In the genomic region with DNA sequence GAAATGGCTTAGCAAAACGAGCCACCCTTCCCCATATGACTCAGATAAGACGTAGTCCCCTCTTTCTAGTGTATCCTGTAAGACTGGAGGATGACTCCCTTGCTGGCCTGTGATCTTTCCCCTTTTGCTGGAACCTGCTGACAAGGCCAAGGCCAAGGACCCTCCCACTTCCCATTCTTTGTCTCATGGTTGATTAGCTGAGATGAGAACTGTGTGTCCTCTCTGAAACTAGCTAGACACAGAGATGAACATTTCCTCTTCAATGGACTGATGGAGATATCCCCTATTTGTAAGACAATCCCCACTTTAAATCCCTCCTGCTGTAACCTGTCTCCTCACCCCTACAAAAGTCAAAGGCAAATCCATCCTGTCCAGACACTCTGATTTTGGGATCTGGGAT, we compare ENCODE assay signal across 15 cellular contexts.
DNase-seq lines count a peak whose midpoint lies in the region; ATAC-seq, FAIRE-seq and TF ChIP-seq lines count a peak whose summit lies in the region.
"Had no signal": no experiment of that assay in that cellular context is flagged by ENCODE, and none has a peak within 500 bp of the region (broad histone marks: within the 10 kb centered on the region; RNA-seq: fewer than 3 reads in every experiment).

No MANE protein-coding gene starts in this region.

- H3K36me3 ChIP-seq in HEK293 (ENCODE audit: control insufficient read depth in 2 of 2, insufficient read depth in 1 of 2, low read length in 2 of 2) = no peaks in the 10 kb centered on the region
- no peaks in the 10 kb centered on the region for H3K36me3 ChIP-seq in parathyroid adenoma (ENCODE audit: control insufficient read depth, insufficient read depth, low read length)
- H3K36me3 ChIP-seq: SJSA1 had no signal

- no peak overlapping the region for H3K4me3 ChIP-seq in HEK293 (ENCODE audit: low read depth, low read length)
- peak overlapping the region; percentile 15; the same call in 1 of the 2 replicates for H3K4me3 ChIP-seq in iPS-18c (ENCODE audit: insufficient read depth, low read depth, low read length)
- H3K4me3 ChIP-seq in parathyroid adenoma (ENCODE audit: low read depth, low read length) = no peak overlapping the region
- H3K4me3 ChIP-seq: SJSA1 had no signal

- H3K9me3 ChIP-seq in HEK293 (ENCODE audit: control insufficient read depth, insufficient read depth, low read depth, low read length) (no peaks in the 10 kb centered on the region), iPS-18c (ENCODE audit: control insufficient read depth, insufficient read depth, low read length) (peaks cover 5% of the 10 kb centered on the region), parathyroid adenoma (ENCODE audit: control insufficient read depth, low read length) (no peaks in the 10 kb centered on the region)
- H3K9me3 ChIP-seq: SJSA1 had no signal

- POLR2A ChIA-PET in HEK293 (lab: Yijun Ruan, JAX) = interaction anchor here (0.6 to 0.7 kb wide), 2 partner anchors 93 to 328 kb away, joined by 3 to 4 read pairs; no protein-coding TSS in a partner anchor

- peak overlapping the region; percentile 85 for H2AFZ ChIP-seq in parathyroid adenoma

- CTCF ChIA-PET in HEK293 (lab: Yijun Ruan, JAX) = interaction anchor here (0.6 to 1.1 kb wide), 2 partner anchors 20 to 42 kb away, joined by 3 to 4 read pairs; no protein-coding TSS in a partner anchor

- H3K4me2 ChIP-seq in parathyroid adenoma (ENCODE audit: low read length) = peak overlapping the region; percentile 18

- no peaks in the 10 kb centered on the region for H3K79me2 ChIP-seq in parathyroid adenoma

- H3K27ac ChIP-seq in HEK293 (ENCODE audit: extremely low read depth, low read depth, low read length) (no peak overlapping the region), VCaP (peak overlapping the region; percentile 17), parathyroid adenoma (no peak overlapping the region)
- H3K27ac ChIP-seq: SJSA1 had no signal

- no peak for TF ChIP-seq CTCF in HEK293 (tag by site-specific recombination; IDR thresholded peaks at IDR 0.05)
- no peak for TF ChIP-seq CTCF in VCaP (conservative IDR thresholded peaks at IDR 0.05)
- no peak for TF ChIP-seq CTCF in parathyroid adenoma (IDR thresholded peaks at IDR 0.05)
- no peak for TF ChIP-seq CTCF in D721Med (IDR thresholded peaks at IDR 0.05; ENCODE audit: insufficient read depth, missing control alignments)

- ATAC-seq in SK-N-SH treated with all-trans-retinoic acid at 6 μM for 48 hours (no peak), GM21526 (IDR thresholded peaks at IDR 0.05; ENCODE audit: low FRiP score, unreplicated experiment) (no peak)
- ATAC-seq: HCT116 had no signal

- FAIRE-seq in D721Med (lab: Jason Lieb, UNC) = no peak
- FAIRE-seq: HTR-8/SVneo had no signal

- H3K4me1 ChIP-seq in HEK293 (ENCODE audit: control insufficient read depth, insufficient read depth, low read length) = no peaks in the 10 kb centered on the region
- peaks cover 2% of the 10 kb centered on the region for H3K4me1 ChIP-seq in parathyroid adenoma
- H3K4me1 ChIP-seq: SJSA1 had no signal

- no peak overlapping the region for H3K9ac ChIP-seq in parathyroid adenoma

- no peak for DNase-seq in D721Med (ENCODE audit: insufficient read length, low spot score)
- no peak for DNase-seq in stimulated activated CD4-positive, alpha-beta T cell treated with anti-CD3 and anti-CD28 coated beads, Interleukin-12 subunit alpha, Interleukin-12 subunit beta, amount 100 ng/mL, for 4 hours
- DNase-seq: CD8-positive, alpha-beta memory T cell; KBM-7; NCI-H1694 treated with DMSO at 0.1 percent for 48 hours; NK-92 treated with Interleukin-12 subunit alpha and Interleukin-12 subunit beta, amount 100 ng/mL, for 24 hours had no signal

- H3K27me3 ChIP-seq in parathyroid adenoma (ENCODE audit: control insufficient read depth, insufficient read depth, low read length) = no peaks in the 10 kb centered on the region

TF ChIP-seq in HEK293, 187 proteins besides CTCF, POLR2A, EP300 and RAD21:
- TF ChIP-seq MZF1 (tag by site-specific recombination; IDR thresholded peaks at IDR 0.05; ENCODE audit: borderline replicate concordance) = peak; percentile 59; the same call in 1 of the 2 replicates
- TF ChIP-seq ZNF391 (tag by site-specific recombination; IDR thresholded peaks at IDR 0.05; ENCODE audit: borderline replicate concordance, low read depth) = no peak

TF ChIP-seq in SK-N-SH treated with all-trans-retinoic acid at 6 μM for 48 hours, 23 proteins besides CTCF, POLR2A, EP300 and RAD21:
- TF ChIP-seq, protein P1, sequence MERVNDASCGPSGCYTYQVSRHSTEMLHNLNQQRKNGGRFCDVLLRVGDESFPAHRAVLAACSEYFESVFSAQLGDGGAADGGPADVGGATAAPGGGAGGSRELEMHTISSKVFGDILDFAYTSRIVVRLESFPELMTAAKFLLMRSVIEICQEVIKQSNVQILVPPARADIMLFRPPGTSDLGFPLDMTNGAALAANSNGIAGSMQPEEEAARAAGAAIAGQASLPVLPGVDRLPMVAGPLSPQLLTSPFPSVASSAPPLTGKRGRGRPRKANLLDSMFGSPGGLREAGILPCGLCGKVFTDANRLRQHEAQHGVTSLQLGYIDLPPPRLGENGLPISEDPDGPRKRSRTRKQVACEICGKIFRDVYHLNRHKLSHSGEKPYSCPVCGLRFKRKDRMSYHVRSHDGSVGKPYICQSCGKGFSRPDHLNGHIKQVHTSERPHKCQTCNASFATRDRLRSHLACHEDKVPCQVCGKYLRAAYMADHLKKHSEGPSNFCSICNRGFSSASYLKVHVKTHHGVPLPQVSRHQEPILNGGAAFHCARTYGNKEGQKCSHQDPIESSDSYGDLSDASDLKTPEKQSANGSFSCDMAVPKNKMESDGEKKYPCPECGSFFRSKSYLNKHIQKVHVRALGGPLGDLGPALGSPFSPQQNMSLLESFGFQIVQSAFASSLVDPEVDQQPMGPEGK (CRISPR knock-in tag; IDR thresholded peaks at IDR 0.05; ENCODE audit: borderline replicate concordance) = no peak
- TF ChIP-seq ZNF70 (CRISPR knock-in tag; IDR thresholded peaks at IDR 0.05) (no peak), GLIS3 (CRISPR knock-in tag; IDR thresholded peaks at IDR 0.05) (no peak), ARNTL (CRISPR knock-in tag; IDR thresholded peaks at IDR 0.05; ENCODE audit: borderline replicate concordance, low read depth) (no peak), PPARA (CRISPR knock-in tag; IDR thresholded peaks at IDR 0.05; ENCODE audit: borderline replicate concordance) (no peak), OSR1 (CRISPR knock-in tag; IDR thresholded peaks at IDR 0.05) (no peak), RARB (CRISPR knock-in tag; IDR thresholded peaks at IDR 0.05) (no peak), ZFP30 (CRISPR knock-in tag; IDR thresholded peaks at IDR 0.05) (no peak), TSHZ2 (CRISPR knock-in tag; IDR thresholded peaks at IDR 0.05) (no peak), SNAI2 (CRISPR knock-in tag; IDR thresholded peaks at IDR 0.05) (no peak), TOX (CRISPR knock-in tag; IDR thresholded peaks at IDR 0.05; ENCODE audit: borderline replicate concordance) (no peak), ZC3H10 (CRISPR knock-in tag; IDR thresholded peaks at IDR 0.05) (no peak), ESRRG (CRISPR knock-in tag; IDR thresholded peaks at IDR 0.05) (no peak)
- TF ChIP-seq, protein P2, sequence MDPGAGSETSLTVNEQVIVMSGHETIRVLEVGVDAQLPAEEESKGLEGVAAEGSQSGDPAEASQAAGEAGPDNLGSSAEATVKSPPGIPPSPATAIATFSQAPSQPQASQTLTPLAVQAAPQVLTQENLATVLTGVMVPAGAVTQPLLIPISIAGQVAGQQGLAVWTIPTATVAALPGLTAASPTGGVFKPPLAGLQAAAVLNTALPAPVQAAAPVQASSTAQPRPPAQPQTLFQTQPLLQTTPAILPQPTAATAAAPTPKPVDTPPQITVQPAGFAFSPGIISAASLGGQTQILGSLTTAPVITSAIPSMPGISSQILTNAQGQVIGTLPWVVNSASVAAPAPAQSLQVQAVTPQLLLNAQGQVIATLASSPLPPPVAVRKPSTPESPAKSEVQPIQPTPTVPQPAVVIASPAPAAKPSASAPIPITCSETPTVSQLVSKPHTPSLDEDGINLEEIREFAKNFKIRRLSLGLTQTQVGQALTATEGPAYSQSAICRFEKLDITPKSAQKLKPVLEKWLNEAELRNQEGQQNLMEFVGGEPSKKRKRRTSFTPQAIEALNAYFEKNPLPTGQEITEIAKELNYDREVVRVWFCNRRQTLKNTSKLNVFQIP (CRISPR knock-in tag; IDR thresholded peaks at IDR 0.05; ENCODE audit: borderline replicate concordance, low read depth) = no peak
- TF ChIP-seq, protein P3, sequence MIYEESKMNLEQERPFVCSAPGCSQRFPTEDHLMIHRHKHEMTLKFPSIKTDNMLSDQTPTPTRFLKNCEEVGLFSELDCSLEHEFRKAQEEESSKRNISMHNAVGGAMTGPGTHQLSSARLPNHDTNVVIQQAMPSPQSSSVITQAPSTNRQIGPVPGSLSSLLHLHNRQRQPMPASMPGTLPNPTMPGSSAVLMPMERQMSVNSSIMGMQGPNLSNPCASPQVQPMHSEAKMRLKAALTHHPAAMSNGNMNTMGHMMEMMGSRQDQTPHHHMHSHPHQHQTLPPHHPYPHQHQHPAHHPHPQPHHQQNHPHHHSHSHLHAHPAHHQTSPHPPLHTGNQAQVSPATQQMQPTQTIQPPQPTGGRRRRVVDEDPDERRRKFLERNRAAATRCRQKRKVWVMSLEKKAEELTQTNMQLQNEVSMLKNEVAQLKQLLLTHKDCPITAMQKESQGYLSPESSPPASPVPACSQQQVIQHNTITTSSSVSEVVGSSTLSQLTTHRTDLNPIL (CRISPR knock-in tag; IDR thresholded peaks at IDR 0.05; ENCODE audit: low read depth) = no peak
